In the genomic region with DNA sequence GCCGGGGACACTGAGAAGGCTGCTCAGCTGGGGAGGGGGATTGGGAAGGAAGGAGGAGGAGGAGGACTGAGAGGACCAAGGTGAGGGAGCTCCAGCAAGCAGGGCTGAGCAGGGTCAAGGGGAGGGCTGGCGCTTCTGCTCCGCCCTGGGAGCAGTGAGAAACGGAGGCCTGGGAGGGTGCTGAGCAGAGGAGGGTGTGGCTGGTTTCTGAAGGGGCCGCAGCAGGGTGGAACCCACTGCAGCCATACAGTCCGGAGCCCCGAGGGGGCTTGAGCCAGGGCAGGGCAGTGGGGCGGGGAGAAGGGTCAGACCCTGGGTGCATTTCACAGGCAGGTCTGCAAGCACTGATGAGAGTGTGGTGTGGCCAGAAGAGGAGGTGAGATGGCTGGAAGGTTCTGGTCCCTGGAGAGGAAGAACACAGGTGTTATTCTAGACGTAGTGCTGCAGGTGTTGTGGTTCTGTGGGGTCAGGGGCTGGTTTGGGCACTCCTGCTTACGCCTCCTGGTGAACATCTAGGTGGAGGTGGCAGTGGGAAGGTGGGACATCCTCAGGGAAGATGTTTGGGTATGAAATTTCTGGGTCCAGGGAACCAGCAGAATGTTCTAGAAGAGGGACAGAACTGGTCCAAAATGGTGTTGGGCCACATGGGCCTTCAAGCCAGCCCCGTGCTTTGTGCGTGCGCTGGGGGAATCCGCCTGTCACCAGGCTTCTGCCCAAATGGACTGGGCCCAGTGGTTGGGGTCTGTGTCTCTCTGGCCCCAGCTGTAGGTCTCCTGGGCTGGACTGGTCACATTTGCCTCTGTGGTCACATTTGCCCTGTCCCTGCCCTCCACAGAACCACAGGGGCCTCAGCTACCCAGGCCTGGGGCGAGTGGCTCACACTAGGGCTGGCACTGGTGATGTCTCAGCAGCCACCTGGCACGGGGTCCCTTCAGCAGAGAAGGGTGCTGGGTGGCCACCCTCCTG, we compare ENCODE assay signal across 19 cellular contexts.
"Had no signal": no experiment of that assay in that cellular context is flagged by ENCODE, and none has a peak within 500 bp of the region (broad histone marks: within the 10 kb centered on the region; RNA-seq: fewer than 3 reads in every experiment).

No MANE protein-coding gene starts in this region.

- H3K27ac ChIP-seq: coronary artery, heart right ventricle, neural progenitor cell, skin epidermis, testis, tibial nerve had no signal

- H3K9ac ChIP-seq: neural progenitor cell had no signal

- H3K4me3 ChIP-seq: coronary artery, heart right ventricle, neural progenitor cell, skin epidermis, testis, tibial nerve had no signal

- H3K4me1 Mint-ChIP-seq: memory B cell had no signal

- H3K4me3 Mint-ChIP-seq: memory B cell; natural killer cell treated with Interleukin-12 subunit alpha and Interleukin-12 subunit beta and Interleukin-15 and Interleukin-18, amount 100 ng/mL, for 72 hours; neural progenitor cell had no signal

- H3K9me3 ChIP-seq: testis, tibial nerve had no signal

- ATAC-seq: esophagus mucosa, sciatic nerve had no signal

- H3K27me3 ChIP-seq: neural progenitor cell, testis, tibial nerve had no signal

- H3K27ac Mint-ChIP-seq: memory B cell; natural killer cell treated with Interleukin-12 subunit alpha and Interleukin-12 subunit beta and Interleukin-15 and Interleukin-18, amount 100 ng/mL, for 72 hours; neural progenitor cell had no signal

- H3K36me3 Mint-ChIP-seq: memory B cell; natural killer cell treated with Interleukin-12 subunit alpha and Interleukin-12 subunit beta and Interleukin-15 and Interleukin-18, amount 100 ng/mL, for 72 hours; neural progenitor cell had no signal

- DNase-seq: central memory CD4-positive, alpha-beta T cell; effector CD4-positive, alpha-beta T cell; heart right ventricle; hypothalamus; kidney glomerular epithelial cell; midbrain; occipital lobe; stimulated activated CD4-positive, alpha-beta T cell treated with anti-CD3 and anti-CD28 coated beads, Interleukin-2, amount 100 ng/mL, for 24 hours; stimulated activated CD4-positive, alpha-beta T cell treated with anti-CD3 and anti-CD28 coated beads, Interleukin-4, amount 100 ng/mL, for 4 hours; stimulated activated naive CD4-positive, alpha-beta T cell treated with Interleukin-2 at 50 U/mL for 16 hours; testis had no signal

- H3K36me3 ChIP-seq: heart right ventricle, neural progenitor cell, tibial nerve had no signal

- H3K9me3 Mint-ChIP-seq: memory B cell; natural killer cell treated with Interleukin-12 subunit alpha and Interleukin-12 subunit beta and Interleukin-15 and Interleukin-18, amount 100 ng/mL, for 72 hours; neural progenitor cell had no signal

- H3K4me1 ChIP-seq: heart right ventricle, neural progenitor cell, testis, tibial nerve had no signal
